Comparison of ENCODE assay signal across 30 cellular contexts in the genomic region with DNA sequence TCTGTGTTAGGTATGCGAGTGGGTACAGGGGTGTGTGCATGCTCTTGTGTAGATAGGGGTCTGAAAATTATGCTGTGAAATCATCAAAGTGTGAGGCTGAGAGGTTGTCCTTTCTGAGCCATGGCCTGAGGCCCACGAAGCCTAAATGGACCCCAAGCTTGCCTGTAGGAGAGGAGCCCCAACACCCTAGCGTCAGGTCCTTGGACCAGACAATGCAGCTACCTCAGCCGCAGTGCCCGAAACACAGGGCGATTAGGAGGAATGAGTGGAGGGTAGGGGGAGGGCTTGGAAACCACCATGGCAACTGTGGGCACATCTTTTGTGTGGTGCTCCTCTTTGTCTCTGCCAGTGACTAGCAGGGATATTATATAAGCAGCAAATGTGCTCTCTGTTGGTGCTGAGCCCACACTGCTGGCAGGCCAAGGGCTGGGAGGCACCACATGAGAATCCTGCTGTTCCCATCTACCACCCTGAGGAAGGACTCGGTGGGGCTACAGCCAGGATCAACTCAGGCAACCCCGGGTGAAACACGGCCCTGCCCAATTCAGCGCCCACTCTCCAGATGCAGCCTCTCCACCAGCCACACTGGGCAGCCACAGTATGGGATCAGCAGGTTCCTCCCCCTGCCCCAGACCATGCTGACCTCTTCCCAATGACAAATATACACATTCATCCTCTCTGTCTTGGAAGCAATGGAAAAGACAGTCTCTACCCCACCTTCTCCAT.
DNase-seq lines count a peak whose midpoint lies in the region; ATAC-seq and TF ChIP-seq lines count a peak whose summit lies in the region.
"Had no signal": no experiment of that assay in that cellular context is flagged by ENCODE, and none has a peak within 500 bp of the region (broad histone marks: within the 10 kb centered on the region; RNA-seq: fewer than 3 reads in every experiment).

No MANE protein-coding gene starts in this region.

- no peak overlapping the region for H3K27ac ChIP-seq in heart right ventricle
- H3K27ac ChIP-seq: ascending aorta, BLaER1, cardiac muscle cell, heart left ventricle, lower lobe of right lung, ovary, SJCRH30, transverse colon had no signal

- no peak for TF ChIP-seq CTCF in heart right ventricle (IDR thresholded peaks at IDR 0.05)

- intact Hi-C loops in heart right ventricle (cut with DNase I) = no loop called here

- H3K9me3 ChIP-seq in heart right ventricle = no peaks in the 10 kb centered on the region
- H3K9me3 ChIP-seq: ascending aorta, BLaER1, HAP-1, heart left ventricle, lower lobe of right lung, ovary, SJCRH30, transverse colon had no signal

- H3K4me1 ChIP-seq in heart right ventricle = no peaks in the 10 kb centered on the region
- H3K4me1 ChIP-seq: ascending aorta, HAP-1, heart left ventricle, lower lobe of right lung, transverse colon had no signal

- WGBS in heart right ventricle, 2 donors = 86 to 90% methylated on average over 10 of the region's 10 CpGs

- ATAC-seq in GM18519 (IDR thresholded peaks at IDR 0.05; ENCODE audit: low FRiP score, unreplicated experiment) (no peak), heart right ventricle (no peak)
- ATAC-seq: activated CD8-positive, alpha-beta T cell treated with anti-CD3 and anti-CD28 coated beads, Interleukin-2, amount 10 ng/mL, durations not matched to agents 7 days and 5 days; esophagus mucosa; heart left ventricle; HepG2; lower lobe of right lung; naive thymus-derived CD8-positive, alpha-beta T cell; right cardiac atrium had no signal

- peaks cover 0 to 23% (median 10%) of the 10 kb centered on the region in 7 donors for H3K27me3 ChIP-seq in heart right ventricle
- H3K27me3 ChIP-seq: ascending aorta, BLaER1, ovary, SJCRH30, transverse colon had no signal

- H3K36me3 ChIP-seq in heart right ventricle = no peaks in the 10 kb centered on the region
- H3K36me3 ChIP-seq: ascending aorta, BLaER1, cardiac muscle cell, HAP-1, heart left ventricle, lower lobe of right lung, ovary, SJCRH30, transverse colon had no signal

- DNase-seq in NCI-H1436 treated with DMSO at 0.1 percent for 48 hours (lab: John Stamatoyannopoulos, UW) (peak; percentile 0), cerebellar cortex (ENCODE audit: low spot score) (peak; percentile 7), medulla oblongata (ENCODE audit: extremely low spot score) (peak; percentile 45), heart right ventricle (no peak)
- peak; percentile 8 for DNase-seq in stimulated activated CD8-positive, alpha-beta memory T cell treated with anti-CD3 and anti-CD28 coated beads, Interleukin-4, amount 100 ng/mL, for 48 hours
- DNase-seq in stimulated activated CD4-positive, alpha-beta T cell treated with anti-CD3 and anti-CD28 coated beads, Interleukin-12 subunit alpha, Interleukin-12 subunit beta, amount 100 ng/mL, for 4 hours = no peak
- DNase-seq: activated CD8-positive, alpha-beta T cell treated with anti-CD3 and anti-CD28 coated beads, Interleukin-2, amount 10 ng/mL, durations not matched to agents 7 days and 5 days; activated effector memory CD4-positive, alpha-beta T cell treated with anti-CD3 and anti-CD28 coated beads, Interleukin-2, amount 50 U/mL, for 16 hours; activated naive CD8-positive, alpha-beta T cell treated with anti-CD3 and anti-CD28 coated beads for 36 hours; activated T-cell treated with anti-CD3 and anti-CD28 coated beads, Interleukin-2, amount 50 U/mL, for 1 hour; foreskin fibroblast; heart left ventricle; lower lobe of right lung; naive thymus-derived CD8-positive, alpha-beta T cell; NCI-H2171; NCI-H510A; ovary; right cardiac atrium; SJCRH30; stimulated activated CD4-positive, alpha-beta T cell treated with anti-CD3 and anti-CD28 coated beads, Interleukin-2, amount 100 ng/mL, for 48 hours; SW 1271; transverse colon had no signal

- no peak overlapping the region for H3K4me3 ChIP-seq in heart right ventricle
- H3K4me3 ChIP-seq: ascending aorta, BLaER1, cardiac muscle cell, GM12878, HAP-1, heart left ventricle, lower lobe of right lung, ovary, SJCRH30, transverse colon had no signal

Comparison
In these comparisons a context has a peak if more than half of its experiments do, and no peak if none do; other contexts are left out.
1. DNase-seq: peak in NCI-H1436 treated with DMSO at 0.1 percent for 48 hours (single experiment), cerebellar cortex (single experiment), medulla oblongata (single experiment) and stimulated activated CD8-positive, alpha-beta memory T cell treated with anti-CD3 and anti-CD28 coated beads, Interleukin-4, amount 100 ng/mL, for 48 hours (single experiment); none in stimulated activated CD4-positive, alpha-beta T cell treated with anti-CD3 and anti-CD28 coated beads, Interleukin-12 subunit alpha, Interleukin-12 subunit beta, amount 100 ng/mL, for 4 hours (single experiment) and heart right ventricle (0 of 2).